Comparison of ENCODE assay signal across 8 cellular contexts in the genomic region with DNA sequence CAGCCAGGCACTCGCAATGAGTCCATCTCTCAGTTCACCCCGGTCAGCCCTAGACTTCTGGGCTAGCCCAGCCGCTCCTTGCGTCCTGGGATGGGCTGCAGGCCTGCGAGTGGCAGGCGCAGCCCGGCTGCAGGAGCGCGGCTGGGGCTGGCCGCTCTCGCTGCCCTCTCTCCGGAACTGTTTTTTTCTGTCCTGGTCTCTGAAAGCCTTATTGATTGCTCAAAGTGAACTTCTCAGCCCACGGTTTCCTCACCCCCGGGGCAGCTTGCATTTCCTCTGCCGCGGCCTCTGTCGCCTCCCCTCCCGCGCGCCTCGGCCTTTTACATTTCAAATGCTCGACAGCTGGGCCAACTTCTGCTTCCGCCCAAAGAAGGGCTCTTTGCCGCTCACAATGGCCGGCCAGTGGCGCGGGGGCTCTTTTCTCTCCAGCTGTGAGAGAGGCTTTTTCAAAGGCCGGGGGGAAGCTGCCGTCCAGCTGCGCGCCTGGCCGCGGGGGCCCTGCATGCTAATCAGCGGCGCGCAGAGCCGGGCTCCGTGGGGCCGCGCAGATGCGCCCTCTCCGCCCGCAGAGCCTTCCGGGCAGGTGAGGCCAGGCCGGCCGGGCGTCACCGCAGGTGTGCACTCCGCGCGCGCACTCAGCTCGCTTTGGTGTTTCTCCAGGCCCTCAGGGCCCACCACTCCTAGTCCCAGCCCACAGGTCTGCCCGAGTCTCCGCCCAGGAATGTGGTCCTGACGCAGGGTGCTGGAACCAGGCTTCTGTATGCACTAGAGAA.
A peak's percentile ranks its signal among the peaks of the same experiment; 100 is the strongest.
DNase-seq lines count a peak whose midpoint lies in the region; ATAC-seq and TF ChIP-seq lines count a peak whose summit lies in the region.

No MANE protein-coding gene starts in this region.

- ATAC-seq in HG03378 (IDR thresholded peaks at IDR 0.05; ENCODE audit: unreplicated experiment), result peak; percentile 71
- ATAC-seq in HG03159 (IDR thresholded peaks at IDR 0.05; ENCODE audit: unreplicated experiment), result no peak

- DNase-seq in GM10266 (ENCODE audit: extremely low spot score), result peak; percentile 58
- peak; percentile 53 for DNase-seq in activated T-cell treated with anti-CD3 and anti-CD28 coated beads for 48 hours (ENCODE audit: low read depth)
- DNase-seq in cardiac septum (ENCODE audit: low spot score), result peak; percentile 89
- peak; percentile 90 for DNase-seq in posterior vena cava (ENCODE audit: low spot score)
- DNase-seq in cortex of kidney (lab: John Stamatoyannopoulos, UW), result no peak
- DNase-seq in KG1 (lab: John Stamatoyannopoulos, UW), result no peak

- intact Hi-C loops in cardiac septum (cut with DNase I), result no loop called here
- intact Hi-C loops in posterior vena cava (cut with DNase I), result no loop called here

- no peak for TF ChIP-seq CTCF in GM10266 (IDR thresholded peaks at IDR 0.05; ENCODE audit: control insufficient read depth, insufficient read depth, low read depth, missing control alignments)

Comparison
In these comparisons a context has a peak if more than half of its experiments do, and no peak if none do; other contexts are left out.
1. DNase-seq: peak in GM10266 (single experiment), activated T-cell treated with anti-CD3 and anti-CD28 coated beads for 48 hours (single experiment), cardiac septum (single experiment) and posterior vena cava (single experiment); none in cortex of kidney (single experiment) and KG1 (single experiment).